Comparison of ENCODE assay signal across 16 cellular contexts in genomic region chr12:31506907-31507306, GRCh38.
DNase-seq lines count a peak whose midpoint lies in the region; ATAC-seq and TF ChIP-seq lines count a peak whose summit lies in the region.
"Had no signal": no experiment of that assay in that cellular context is flagged by ENCODE, and none has a peak within 500 bp of the region (broad histone marks: within the 10 kb centered on the region; RNA-seq: fewer than 3 reads in every experiment).

No MANE protein-coding gene starts in this region.

- intact Hi-C loops in CD8-positive, alpha-beta T cell (cut with DNase I, micrococcal nuclease), result no loop called here

- no peaks in the 10 kb centered on the region for H3K27me3 Mint-ChIP-seq in endodermal cell (ENCODE audit: insufficient read depth)
- H3K27me3 Mint-ChIP-seq in naive thymus-derived CD8-positive, alpha-beta T cell, result no peaks in the 10 kb centered on the region
- peaks cover 3% of the 10 kb centered on the region for H3K27me3 Mint-ChIP-seq in CD8-positive, alpha-beta T cell (ENCODE audit: low read depth)
- H3K27me3 Mint-ChIP-seq: activated naive CD8-positive, alpha-beta T cell treated with anti-CD3 and anti-CD28 coated beads, Interleukin-2, amount 50 U/mL, for 24 hours had no signal

- H3K4me3 ChIP-seq in endodermal cell (ENCODE audit: low read length), result no peak overlapping the region
- H3K4me3 ChIP-seq in CD8-positive, alpha-beta T cell (ENCODE audit: low read depth, low read length), result no peak overlapping the region
- no peak overlapping the region for H3K4me3 ChIP-seq in SJCRH30
- H3K4me3 ChIP-seq: stomach had no signal

- POLR2A ChIA-PET in naive thymus-derived CD8-positive, alpha-beta T cell (lab: Charles Lee), result no interaction called here
- POLR2A ChIA-PET in CD8-positive, alpha-beta T cell (lab: Charles Lee), result interaction anchor here (0.6 kb wide), 1 partner anchor 835 kb away, joined by 3 read pairs; no protein-coding TSS in a partner anchor

- H3K27ac ChIP-seq in endodermal cell (ENCODE audit: low read depth, low read length) (no peak overlapping the region), SJCRH30 (no peak overlapping the region)
- no peak overlapping the region for H3K27ac ChIP-seq in CD8-positive, alpha-beta T cell (ENCODE audit: low read depth, low read length)
- H3K27ac ChIP-seq: stomach had no signal

- TF ChIP-seq CTCF in endodermal cell (conservative IDR thresholded peaks at IDR 0.05), result no peak
- TF ChIP-seq CTCF in CD8-positive, alpha-beta T cell (IDR thresholded peaks at IDR 0.05), result no peak

- peaks cover 10% of the 10 kb centered on the region for H3K4me1 ChIP-seq in endodermal cell (ENCODE audit: control insufficient read depth, insufficient read depth, low read length)
- no peaks in the 10 kb centered on the region for H3K4me1 ChIP-seq in CD8-positive, alpha-beta T cell (ENCODE audit: insufficient read depth, low read length)
- H3K4me1 ChIP-seq in SJCRH30, result no peaks in the 10 kb centered on the region

- no peak overlapping the region for H3K4me3 Mint-ChIP-seq in endodermal cell
- H3K4me3 Mint-ChIP-seq in naive thymus-derived CD8-positive, alpha-beta T cell, result no peak overlapping the region
- no peak overlapping the region for H3K4me3 Mint-ChIP-seq in CD8-positive, alpha-beta T cell
- H3K4me3 Mint-ChIP-seq: activated naive CD8-positive, alpha-beta T cell treated with anti-CD3 and anti-CD28 coated beads, Interleukin-2, amount 50 U/mL, for 24 hours had no signal

- CTCF ChIA-PET in CD8-positive, alpha-beta T cell (lab: Charles Lee), result no interaction called here

- H3K27me3 ChIP-seq in endodermal cell (ENCODE audit: control insufficient read depth, insufficient read depth, low read length, poor library complexity, severe bottlenecking) (no peaks in the 10 kb centered on the region), SJCRH30 (no peaks in the 10 kb centered on the region)
- no peaks in the 10 kb centered on the region for H3K27me3 ChIP-seq in CD8-positive, alpha-beta T cell (ENCODE audit: insufficient read depth, low read length)
- H3K27me3 ChIP-seq: stomach had no signal

- no peaks in the 10 kb centered on the region for H3K36me3 ChIP-seq in endodermal cell (ENCODE audit: control insufficient read depth, insufficient read depth, low read length)
- H3K36me3 ChIP-seq in CD8-positive, alpha-beta T cell (ENCODE audit: insufficient read depth, low read length), result no peaks in the 10 kb centered on the region
- H3K36me3 ChIP-seq in SJCRH30, result no peaks in the 10 kb centered on the region
- H3K36me3 ChIP-seq: stomach had no signal

- H3K9me3 ChIP-seq in endodermal cell (ENCODE audit: control insufficient read depth, low read length), result peaks cover 18% of the 10 kb centered on the region
- H3K9me3 ChIP-seq in CD8-positive, alpha-beta T cell (ENCODE audit: low read length), result no peaks in the 10 kb centered on the region
- H3K9me3 ChIP-seq in SJCRH30 (replicated peaks), result peaks cover 3% of the 10 kb centered on the region; the same call in 1 of the 2 replicates

- peaks cover 20% of the 10 kb centered on the region for H3K9me3 Mint-ChIP-seq in endodermal cell
- H3K9me3 Mint-ChIP-seq in naive thymus-derived CD8-positive, alpha-beta T cell, result peaks cover 0 to 11% (median 0%) of the 10 kb centered on the region in 9 donors
- peaks cover 11% of the 10 kb centered on the region for H3K9me3 Mint-ChIP-seq in CD8-positive, alpha-beta T cell

- peaks cover 29% of the 10 kb centered on the region for H3K4me1 Mint-ChIP-seq in endodermal cell
- H3K4me1 Mint-ChIP-seq in naive thymus-derived CD8-positive, alpha-beta T cell, result no peaks in the 10 kb centered on the region
- H3K4me1 Mint-ChIP-seq in CD8-positive, alpha-beta T cell (ENCODE audit: low read depth), result no peaks in the 10 kb centered on the region
- H3K4me1 Mint-ChIP-seq: activated naive CD8-positive, alpha-beta T cell treated with anti-CD3 and anti-CD28 coated beads, Interleukin-2, amount 50 U/mL, for 24 hours had no signal

- DNase-seq in EL (peak; percentile 67), NCI-H226 (peak; percentile 93), endodermal cell (peak; percentile 67), left lobe of liver (ENCODE audit: low spot score) (no peak), SJCRH30 (no peak)
- DNase-seq in naive thymus-derived CD8-positive, alpha-beta T cell, result no peak
- DNase-seq in CD8-positive, alpha-beta T cell, result no peak
- DNase-seq: activated CD4-positive, alpha-beta T cell treated with anti-CD3 and anti-CD28 coated beads, Interleukin-2, amount 50 U/mL, for 1 hour; activated naive CD8-positive, alpha-beta T cell treated with anti-CD3 and anti-CD28 coated beads, Interleukin-2, amount 50 U/mL, for 24 hours; Calu3; hippocampal formation; NCI-H1930; NCI-H82; small intestine; stomach had no signal

- no peak overlapping the region for H3K9ac ChIP-seq in endodermal cell (ENCODE audit: extremely low read depth, low read length, poor library complexity, severe bottlenecking)

- peak overlapping the region; percentile 83 for H3K27ac Mint-ChIP-seq in endodermal cell
- no peak overlapping the region for H3K27ac Mint-ChIP-seq in naive thymus-derived CD8-positive, alpha-beta T cell
- no peak overlapping the region for H3K27ac Mint-ChIP-seq in CD8-positive, alpha-beta T cell
- H3K27ac Mint-ChIP-seq: activated naive CD8-positive, alpha-beta T cell treated with anti-CD3 and anti-CD28 coated beads, Interleukin-2, amount 50 U/mL, for 24 hours had no signal

- H3K36me3 Mint-ChIP-seq in endodermal cell (ENCODE audit: low read depth), result peaks cover 9% of the 10 kb centered on the region
- H3K36me3 Mint-ChIP-seq in naive thymus-derived CD8-positive, alpha-beta T cell, result peaks cover 0 to 7% (median 0%) of the 10 kb centered on the region in 3 donors
- H3K36me3 Mint-ChIP-seq in CD8-positive, alpha-beta T cell, result no peaks in the 10 kb centered on the region

- ATAC-seq in left lobe of liver (peak; percentile 16), HG03135 (IDR thresholded peaks at IDR 0.05; ENCODE audit: unreplicated experiment) (no peak)
- ATAC-seq in naive thymus-derived CD8-positive, alpha-beta T cell, result no peak
- ATAC-seq in CD8-positive, alpha-beta T cell, result no peak
- ATAC-seq: activated naive CD8-positive, alpha-beta T cell treated with anti-CD3 and anti-CD28 coated beads, Interleukin-2, amount 50 U/mL, for 24 hours had no signal

- 82 to 95% methylated on average over 3 to 6 of the region's 6 CpGs for WGBS in endodermal cell (ENCODE audit: insufficient coverage in 1 of 2, insufficient read length in 1 of 2), 2 experiments

Comparison
In these comparisons a context has a peak if more than half of its experiments do, and no peak if none do; other contexts are left out.
1. DNase-seq: peak in EL (single experiment), NCI-H226 (single experiment) and endodermal cell (single experiment); none in left lobe of liver (single experiment), naive thymus-derived CD8-positive, alpha-beta T cell (0 of 10), CD8-positive, alpha-beta T cell (0 of 7) and SJCRH30 (0 of 2).